Comparison of ENCODE assay signal across 8 cellular contexts in genomic region chr19:4063369-4064072, GRCh38. TPM values are rescaled to one million over a fixed set of nuclear protein-coding genes. Genes with fewer than 3 reads are reported as not detected.
DNase-seq lines count a peak whose midpoint lies in the region; ATAC-seq and TF ChIP-seq lines count a peak whose summit lies in the region.

No MANE protein-coding gene starts in this region.

- intact Hi-C loops in thyroid gland (cut with DNase I) = no loop called here

- H3K4me1 ChIP-seq in adipocyte (ENCODE audit: control insufficient read depth, insufficient read depth, low read length) (peaks cover 56% of the 10 kb centered on the region), thyroid gland (peaks cover 54 to 63% of the 10 kb centered on the region in 2 donors)

- no peak for ATAC-seq in HG03521 (IDR thresholded peaks at IDR 0.05; ENCODE audit: unreplicated experiment)

- H3K27ac ChIP-seq in layer of hippocampus (ENCODE audit: low read depth, low read length) (peak overlapping the region; percentile 98), thyroid gland (peak overlapping the region; percentile 97 to 98 (median 98))

- peak overlapping the region; percentile 77 for H3K4me3 Mint-ChIP-seq in activated CD4-positive, alpha-beta T cell treated with anti-CD3 and anti-CD28 coated beads, Interleukin-2, amount 10 ng/mL, durations not matched to agents 7 days and 5 days

- H3K27me3 ChIP-seq in adipocyte (replicated peaks; ENCODE audit: control insufficient read depth, insufficient read depth, low read length) = no peaks in the 10 kb centered on the region
- no peaks in the 10 kb centered on the region for H3K27me3 ChIP-seq in layer of hippocampus (ENCODE audit: control insufficient read depth, insufficient read depth, low read length)
- no peaks in the 10 kb centered on the region for H3K27me3 ChIP-seq in thyroid gland

- TF ChIP-seq CTCF in thyroid gland (IDR thresholded peaks at IDR 0.05) = no peak

- peak overlapping the region; percentile 94 for H3K9ac ChIP-seq in adipocyte (ENCODE audit: low read length)

- no peaks in the 10 kb centered on the region for H3K27me3 Mint-ChIP-seq in activated CD4-positive, alpha-beta T cell treated with anti-CD3 and anti-CD28 coated beads, Interleukin-2, amount 10 ng/mL, durations not matched to agents 7 days and 5 days

- H3K36me3 ChIP-seq in adipocyte (ENCODE audit: control insufficient read depth, insufficient read depth, low read length, severe bottlenecking) = peaks cover 9% of the 10 kb centered on the region
- H3K36me3 ChIP-seq in thyroid gland = no peaks in the 10 kb centered on the region

- no peak for TF ChIP-seq POLR2A in thyroid gland (IDR thresholded peaks at IDR 0.05)

- peaks cover 16% of the 10 kb centered on the region for H3K4me1 Mint-ChIP-seq in activated CD4-positive, alpha-beta T cell treated with anti-CD3 and anti-CD28 coated beads, Interleukin-2, amount 10 ng/mL, durations not matched to agents 7 days and 5 days

- H3K36me3 Mint-ChIP-seq in activated CD4-positive, alpha-beta T cell treated with anti-CD3 and anti-CD28 coated beads, Interleukin-2, amount 10 ng/mL, durations not matched to agents 7 days and 5 days (ENCODE audit: low read depth) = peaks cover 4% of the 10 kb centered on the region

- CTCF ChIA-PET in activated CD4-positive, alpha-beta T cell treated with anti-CD3 and anti-CD28 coated beads, Interleukin-2, amount 10 ng/mL, durations not matched to agents 7 days and 5 days (lab: Charles Lee) = interaction anchor here (0.9 kb wide), 1 partner anchor 77 kb away, joined by 5 read pairs; no protein-coding TSS in a partner anchor

- H3K4me3 ChIP-seq in adipocyte (ENCODE audit: low read length) (peak overlapping the region; percentile 88), thyroid gland (replicated peaks in 1 of 3) (peak overlapping the region in 2 of 3 donors; percentile 27 to 92)

- H3K27ac Mint-ChIP-seq in activated CD4-positive, alpha-beta T cell treated with anti-CD3 and anti-CD28 coated beads, Interleukin-2, amount 10 ng/mL, durations not matched to agents 7 days and 5 days = peak overlapping the region; percentile 86

- POLR2A ChIA-PET in activated CD4-positive, alpha-beta T cell treated with anti-CD3 and anti-CD28 coated beads, Interleukin-2, amount 10 ng/mL, durations not matched to agents 7 days and 5 days (lab: Charles Lee) = no interaction called here

- no peaks in the 10 kb centered on the region for H3K9me3 Mint-ChIP-seq in activated CD4-positive, alpha-beta T cell treated with anti-CD3 and anti-CD28 coated beads, Interleukin-2, amount 10 ng/mL, durations not matched to agents 7 days and 5 days

- no peak for DNase-seq in activated CD4-positive, alpha-beta T cell treated with anti-CD3 and anti-CD28 coated beads, Interleukin-2, amount 10 ng/mL, durations not matched to agents 7 days and 5 days
- no peak for DNase-seq in activated CD4-positive, alpha-beta T cell treated with anti-CD3 and anti-CD28 coated beads, Interleukin-2, amount 50 U/mL, for 4 hours
- DNase-seq in adipocyte (ENCODE audit: low read depth) = no peak
- DNase-seq in thyroid gland = no peak
- no peak for DNase-seq in NCI-H524 treated with DMSO at 0.1 percent for 48 hours (lab: John Stamatoyannopoulos, UW)
- no peak for DNase-seq in occipital lobe (lab: John Stamatoyannopoulos, UW)

- no peaks in the 10 kb centered on the region for H3K9me3 ChIP-seq in adipocyte (ENCODE audit: control insufficient read depth, low read length)
- H3K9me3 ChIP-seq in thyroid gland = no peaks in the 10 kb centered on the region

- WGBS in thyroid gland, 2 donors = 52 to 60% methylated on average over 23 to 24 of the region's 24 CpGs

RNA-seq across cellular contexts. Expression of gene ZBTB7A, which starts 3.2 kb away (rescaled TPM):
- 10 to 100 TPM; 39.4 to 47.5 TPM for total RNA-seq in activated CD4-positive, alpha-beta T cell treated with anti-CD3 and anti-CD28 coated beads, Interleukin-2, amount 10 ng/mL, durations not matched to agents 7 days and 5 days
- total RNA-seq in thyroid gland = 10 to 100 TPM; 45.3 to 85.3 (median 54.9) TPM
- 2.0 TPM for total RNA-seq in occipital lobe

RNA-seq across cellular contexts. Expression of gene PIAS4, which starts 56.0 kb away (rescaled TPM):
- 10 to 100 TPM; 33.3 to 40.4 TPM for total RNA-seq in activated CD4-positive, alpha-beta T cell treated with anti-CD3 and anti-CD28 coated beads, Interleukin-2, amount 10 ng/mL, durations not matched to agents 7 days and 5 days
- total RNA-seq in thyroid gland = 10 to 100 TPM; 14.7 to 32.3 (median 16.0) TPM
- total RNA-seq in occipital lobe = 22.5 TPM

Comparison
In these comparisons a context has a peak if more than half of its experiments do, and no peak if none do; other contexts are left out.
1. RNA of gene ZBTB7A, which starts 3.2 kb away (total RNA-seq): 45.3 to 85.3 TPM in thyroid gland and 39.4 to 47.5 TPM in activated CD4-positive, alpha-beta T cell treated with anti-CD3 and anti-CD28 coated beads, Interleukin-2, amount 10 ng/mL, durations not matched to agents 7 days and 5 days; 2.0 TPM in occipital lobe (single experiment); every median in the first group is over 10 times any median in the second.